25 cellular contexts compared by ENCODE assay signal in the genomic region with DNA sequence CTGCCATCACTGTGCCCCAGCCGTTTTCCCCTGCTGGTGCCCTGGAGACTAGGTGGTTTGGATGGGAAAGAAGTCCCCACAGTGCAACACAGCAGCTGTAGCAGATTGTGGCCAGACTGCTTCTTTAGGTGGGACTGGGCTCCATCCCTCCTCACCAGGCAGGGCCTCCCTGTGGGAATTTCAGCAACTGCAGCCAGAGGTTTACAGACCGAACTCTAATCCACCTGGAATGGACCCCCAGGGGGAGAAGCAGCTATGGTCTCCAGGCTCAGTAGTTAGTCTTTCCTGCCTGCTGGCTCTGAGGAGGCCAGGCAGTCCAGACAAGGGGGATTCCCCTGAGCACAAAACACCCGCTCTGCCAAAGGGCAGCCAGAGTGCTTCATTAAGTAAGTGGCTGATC.
"Had no signal": no experiment of that assay in that cellular context is flagged by ENCODE, and none has a peak within 500 bp of the region (broad histone marks: within the 10 kb centered on the region; RNA-seq: fewer than 3 reads in every experiment).

No MANE protein-coding gene starts in this region.

- H3K27ac Mint-ChIP-seq: activated CD8-positive, alpha-beta T cell treated with anti-CD3 and anti-CD28 coated beads, Interleukin-2, amount 10 ng/mL, durations not matched to agents 7 days and 5 days; activated naive CD4-positive, alpha-beta T cell treated with anti-CD3 and anti-CD28 coated beads for 36 hours; activated naive CD8-positive, alpha-beta T cell; brain; T-helper 1 cell treated with Interleukin-12 subunit alpha and Interleukin-12 subunit beta and Interleukin-4 antibody, amounts not matched to agents 30 μg/mL and 1 μg/mL, for 36 hours had no signal

- H3K36me3 ChIP-seq: MG63, Peyer's patch, SJSA1 had no signal

- H3K27ac ChIP-seq: Peyer's patch, RWPE1, SJSA1 had no signal

- H3K36me3 Mint-ChIP-seq: activated naive CD8-positive, alpha-beta T cell had no signal

- H3K4me3 ChIP-seq: MG63, Peyer's patch, SJSA1 had no signal

- H3K4me1 ChIP-seq: Peyer's patch, SJSA1 had no signal

- ATAC-seq: activated CD8-positive, alpha-beta T cell treated with anti-CD3 and anti-CD28 coated beads, Interleukin-2, amount 10 ng/mL, durations not matched to agents 7 days and 5 days; activated T-cell treated with anti-CD3 and anti-CD28 coated beads, Interleukin-2, amount 50 U/mL, for 4 hours; SK-N-SH treated with all-trans-retinoic acid at 6 μM for 48 hours had no signal

- H3K4me1 Mint-ChIP-seq: brain; central memory CD8-positive, alpha-beta T cell had no signal

- DNase-seq: activated CD4-positive, alpha-beta T cell treated with anti-CD3 and anti-CD28 coated beads for 48 hours; activated CD4-positive, alpha-beta T cell treated with anti-CD3 and anti-CD28 coated beads, Interleukin-2, amount 50 U/mL, for 4 hours; activated CD4-positive, CD25-positive, alpha-beta regulatory T cell treated with anti-CD3 and anti-CD28 coated beads, Interleukin-2, amount 50 U/mL, for 72 hours; activated CD8-positive, alpha-beta T cell treated with anti-CD3 and anti-CD28 coated beads, Interleukin-2, amount 10 ng/mL, durations not matched to agents 7 days and 5 days; activated gamma-delta T cell; activated naive CD4-positive, alpha-beta T cell treated with anti-CD3 and anti-CD28 coated beads for 36 hours; activated T-cell treated with anti-CD3 and anti-CD28 coated beads, Interleukin-2, amount 50 U/mL, for 4 hours; amygdala; MG63; MV-4-11; NCI-H1092 treated with DMSO at 0.1 percent for 48 hours; NCI-H1417 treated with DMSO at 0.1 percent for 48 hours; NCI-H1694 treated with DMSO at 0.1 percent for 48 hours; NCI-H2029 treated with DMSO at 0.1 percent for 48 hours; NCI-H446; NCI-H524; Peyer's patch; Right ventricle myocardium superior had no signal

- H3K27me3 ChIP-seq: MG63, Peyer's patch had no signal

- H3K9me3 ChIP-seq: MG63, Peyer's patch had no signal

- H3K4me3 Mint-ChIP-seq: activated CD8-positive, alpha-beta T cell treated with anti-CD3 and anti-CD28 coated beads, Interleukin-2, amount 10 ng/mL, durations not matched to agents 7 days and 5 days; activated naive CD4-positive, alpha-beta T cell treated with anti-CD3 and anti-CD28 coated beads for 36 hours; activated naive CD8-positive, alpha-beta T cell; activated T-cell treated with anti-CD3 and anti-CD28 coated beads, Interleukin-2, amount 50 U/mL, for 4 hours; brain; central memory CD8-positive, alpha-beta T cell; T-helper 1 cell treated with Interleukin-12 subunit alpha and Interleukin-12 subunit beta and Interleukin-4 antibody, amounts not matched to agents 30 μg/mL and 1 μg/mL, for 36 hours had no signal
